In genomic region chr5:179837076-179838011, GRCh38 we compare ENCODE assay signal across 11 cellular contexts. TPM values are rescaled to one million over a fixed set of nuclear protein-coding genes. Genes with fewer than 3 reads are reported as not detected.
A peak's percentile ranks its signal among the peaks of the same experiment; 100 is the strongest.
DNase-seq lines count a peak whose midpoint lies in the region; ATAC-seq, FAIRE-seq and TF ChIP-seq lines count a peak whose summit lies in the region.
"Had no signal": no experiment of that assay in that cellular context is flagged by ENCODE, and none has a peak within 500 bp of the region (broad histone marks: within the 10 kb centered on the region; RNA-seq: fewer than 3 reads in every experiment).

No MANE protein-coding gene starts in this region.

- no peak overlapping the region for H3K4me3 ChIP-seq in PC-3 (ENCODE audit: low read length)
- H3K4me3 ChIP-seq: lung had no signal

- peaks cover 6% of the 10 kb centered on the region for H3F3A ChIP-seq in PC-3 (ENCODE audit: low read length, unreplicated experiment)

- peak overlapping the region; percentile 41 for H3K27ac ChIP-seq in CD4-positive, alpha-beta T cell (ENCODE audit: low read depth, low read length)
- H3K27ac ChIP-seq in PC-3 (ENCODE audit: low read length): no peak overlapping the region

- no TSS peak for BruUV-seq in PC-3 (replicated peaks; lab: Mats Ljungman, UMichigan)

- in situ Hi-C loops in GM13976 (cut with MboI; ENCODE audit: low sequenced_read_pairs, unreplicated experiment): no loop called here

- no peak overlapping the region for H3K4me3 Mint-ChIP-seq in CD4-positive, alpha-beta T cell
- H3K4me3 Mint-ChIP-seq in endothelial cell (ENCODE audit: unreplicated experiment) (peak overlapping the region; percentile 70), nephron progenitor cell (no peak overlapping the region)

- H3K27me3 ChIP-seq in CD4-positive, alpha-beta T cell (ENCODE audit: control insufficient read depth, insufficient read depth, low read length): no peaks in the 10 kb centered on the region
- no peaks in the 10 kb centered on the region for H3K27me3 ChIP-seq in PC-3 (ENCODE audit: low read length)

- H3K36me3 ChIP-seq in PC-3 (ENCODE audit: low read depth, low read length): peaks cover 26% of the 10 kb centered on the region

- intact Hi-C loops in CD4-positive, alpha-beta T cell (cut with DNase I, micrococcal nuclease): no loop called here
- intact Hi-C loops in PC-3 (cut with micrococcal nuclease): no loop called here

- POLR2A ChIA-PET in CD4-positive, alpha-beta T cell (lab: Charles Lee): interaction anchor here (0.6 to 1.7 kb wide), 7 partner anchors 10 to 253 kb away, joined by 3 to 10 read pairs (median 4); partner anchors contain the start of genes HNRNPH1 and SQSTM1
- POLR2A ChIA-PET in PC-3 (lab: Charles Lee; ENCODE audit: unreplicated experiment): no interaction called here

- no peak overlapping the region for H3K4me2 ChIP-seq in PC-3 (ENCODE audit: low read length)

- no peaks in the 10 kb centered on the region for H3K9me2 ChIP-seq in PC-3 (replicated peaks; ENCODE audit: low read length)

- CTCF ChIA-PET in CD4-positive, alpha-beta T cell (lab: Charles Lee): interaction anchor here (0.8 to 1.5 kb wide), 4 partner anchors 26 to 42 kb away, joined by 3 to 5 read pairs (median 4); no protein-coding TSS in a partner anchor
- CTCF ChIA-PET in PC-3 (lab: Charles Lee): interaction anchor here (0.5 kb wide), 1 partner anchor 75 kb away, joined by 3 read pairs; no protein-coding TSS in a partner anchor

- H3K4me1 ChIP-seq in PC-3 (ENCODE audit: insufficient read depth, low read length): no peaks in the 10 kb centered on the region

- TF ChIP-seq CTCF in CD4-positive, alpha-beta T cell (IDR thresholded peaks at IDR 0.05): no peak
- no peak for TF ChIP-seq CTCF in PC-3 (conservative IDR thresholded peaks at IDR 0.05; ENCODE audit: low read depth, low read length)
- no peak for TF ChIP-seq CTCF in endothelial cell (IDR thresholded peaks at IDR 0.05; ENCODE audit: unreplicated experiment)
- TF ChIP-seq CTCF in nephron progenitor cell (IDR thresholded peaks at IDR 0.05): no peak
- TF ChIP-seq CTCF in GM13976 (IDR thresholded peaks at IDR 0.05; ENCODE audit: borderline replicate concordance, control extremely low read depth, extremely low read depth, insufficient read depth, missing control alignments): no peak

- H3K36me3 Mint-ChIP-seq in CD4-positive, alpha-beta T cell (ENCODE audit: low read depth): peaks cover 80% of the 10 kb centered on the region
- H3K36me3 Mint-ChIP-seq in endothelial cell (ENCODE audit: low read depth, unreplicated experiment): peaks cover 62% of the 10 kb centered on the region
- H3K36me3 Mint-ChIP-seq in nephron progenitor cell (ENCODE audit: low read depth): peaks cover 87% of the 10 kb centered on the region

- H2AFZ ChIP-seq in PC-3 (ENCODE audit: low read length): no peak overlapping the region

- DNase-seq in CD4-positive, alpha-beta T cell: no peak
- no peak for DNase-seq in PC-3
- no peak for DNase-seq in endothelial cell (ENCODE audit: low spot score)
- no peak for DNase-seq in nephron progenitor cell
- no peak for DNase-seq in cerebellar nuclear complex (lab: John Stamatoyannopoulos, UW)
- DNase-seq in GM13976 (ENCODE audit: low spot score): no peak
- DNase-seq in HTR-8/SVneo (ENCODE audit: insufficient read length, low spot score): no peak
- DNase-seq: activated CD4-positive, CD25-positive, alpha-beta regulatory T cell treated with anti-CD3 and anti-CD28 coated beads, Interleukin-2, amount 50 U/mL, for 72 hours; NCI-H2107 had no signal

- H3K4me1 Mint-ChIP-seq in CD4-positive, alpha-beta T cell (ENCODE audit: low read depth): peaks cover 14% of the 10 kb centered on the region
- H3K4me1 Mint-ChIP-seq in endothelial cell (ENCODE audit: unreplicated experiment): no peaks in the 10 kb centered on the region
- H3K4me1 Mint-ChIP-seq in nephron progenitor cell: no peaks in the 10 kb centered on the region

- no peaks in the 10 kb centered on the region for H4K20me1 ChIP-seq in PC-3 (ENCODE audit: low read length)

- H3K9me3 ChIP-seq in CD4-positive, alpha-beta T cell (ENCODE audit: control insufficient read depth, low read length): no peaks in the 10 kb centered on the region
- no peaks in the 10 kb centered on the region for H3K9me3 ChIP-seq in PC-3 (ENCODE audit: low read length)

- H3K79me2 ChIP-seq in PC-3 (ENCODE audit: low read length): no peaks in the 10 kb centered on the region

- ATAC-seq in CD4-positive, alpha-beta T cell (ENCODE audit: poor library complexity): no peak
- peak; percentile 2; the same call in 1 of the 2 replicates for ATAC-seq in PC-3
- no peak for ATAC-seq in HG03521 (IDR thresholded peaks at IDR 0.05; ENCODE audit: unreplicated experiment)

- H3K27me3 Mint-ChIP-seq in CD4-positive, alpha-beta T cell: no peaks in the 10 kb centered on the region
- peaks cover 19% of the 10 kb centered on the region for H3K27me3 Mint-ChIP-seq in endothelial cell (ENCODE audit: unreplicated experiment)
- H3K27me3 Mint-ChIP-seq in nephron progenitor cell (ENCODE audit: low read depth, poor library complexity): no peaks in the 10 kb centered on the region

- no peak for FAIRE-seq in HTR-8/SVneo (lab: Jason Lieb, UNC)

- peak overlapping the region; percentile 81 for H3K27ac Mint-ChIP-seq in CD4-positive, alpha-beta T cell
- no peak overlapping the region for H3K27ac Mint-ChIP-seq in endothelial cell (ENCODE audit: unreplicated experiment)
- H3K27ac Mint-ChIP-seq in nephron progenitor cell: peak overlapping the region; percentile 68

- no peak overlapping the region for H3K9ac ChIP-seq in PC-3 (ENCODE audit: low read length)

- no peaks in the 10 kb centered on the region for H3K9me3 Mint-ChIP-seq in CD4-positive, alpha-beta T cell
- H3K9me3 Mint-ChIP-seq in endothelial cell (ENCODE audit: unreplicated experiment) (no peaks in the 10 kb centered on the region), nephron progenitor cell (peaks cover 17% of the 10 kb centered on the region)

RNA-seq across cellular contexts. Expression of gene SQSTM1, which starts 16.6 kb away (rescaled TPM):
- total RNA-seq in CD4-positive, alpha-beta T cell: 100 to 1,000 TPM; 260 to 267 TPM
- total RNA-seq in PC-3 (2014; rRNA removed) (253 and 341 TPM in 2 replicates), endothelial cell (ENCODE audit: unreplicated experiment) (82.2 TPM)

RNA-seq across cellular contexts. Expression of gene MRNIP, which starts 21.3 kb away (rescaled TPM):
- total RNA-seq in CD4-positive, alpha-beta T cell: 10 to 100 TPM; 31.8 to 32.8 TPM
- total RNA-seq in PC-3 (2014; rRNA removed) (20.2 and 26.1 TPM in 2 replicates), endothelial cell (ENCODE audit: unreplicated experiment) (38.5 TPM)

RNA-seq across cellular contexts. Expression of gene MGAT4B, which starts 30.7 kb away (rescaled TPM):
- 100 to 1,000 TPM; 141 to 145 TPM for total RNA-seq in CD4-positive, alpha-beta T cell
- total RNA-seq in PC-3 (2014; rRNA removed) (88.9 and 113 TPM in 2 replicates), endothelial cell (ENCODE audit: unreplicated experiment) (163 TPM)

RNA-seq across cellular contexts. Expression of gene LTC4S, which starts 43.6 kb away (rescaled TPM):
- 1 to 10 TPM; 3.6 to 4.2 TPM for total RNA-seq in CD4-positive, alpha-beta T cell
- total RNA-seq in PC-3 (2014; rRNA removed) (1.5 and 3.6 TPM in 2 replicates), endothelial cell (ENCODE audit: unreplicated experiment) (1.0 TPM)
